14 cellular contexts compared by ENCODE assay signal in the genomic region with DNA sequence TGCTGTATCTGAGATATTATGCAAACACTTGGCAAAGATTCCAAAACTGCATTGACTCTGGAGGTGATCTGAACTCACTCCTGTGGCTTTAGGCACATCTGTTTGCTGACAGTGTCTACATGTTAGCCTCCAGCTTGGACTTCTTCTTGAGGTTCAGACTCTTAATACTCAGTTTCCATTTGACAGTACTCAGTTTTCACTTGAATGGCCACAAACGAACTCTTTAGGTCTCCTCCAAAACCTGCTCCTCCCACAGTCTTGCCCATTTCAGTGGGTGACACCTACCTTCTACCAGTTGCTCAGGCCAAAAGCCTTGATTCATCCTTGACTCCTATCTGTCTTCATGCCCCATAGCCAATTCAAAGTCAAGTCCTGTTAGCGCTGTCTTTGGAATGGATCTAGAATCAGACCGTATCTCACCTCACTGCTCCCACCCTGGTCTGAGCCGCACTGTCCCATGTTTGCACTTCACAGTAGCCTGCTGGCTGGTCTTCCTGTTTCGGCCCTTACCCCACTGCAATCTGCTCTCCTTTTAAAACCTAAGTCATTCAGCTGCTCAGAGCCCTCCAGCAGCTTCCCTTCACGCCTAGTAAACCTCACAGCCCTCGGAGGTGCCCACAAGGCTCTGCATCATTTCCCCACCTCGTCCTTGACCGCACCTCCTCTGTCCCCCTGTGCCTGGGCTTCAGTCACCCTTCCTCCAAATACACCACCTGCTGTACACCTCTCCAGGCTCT. TPM values are rescaled to one million over a fixed set of nuclear protein-coding genes. Genes with fewer than 3 reads are reported as not detected.
A peak's percentile ranks its signal among the peaks of the same experiment; 100 is the strongest.
DNase-seq lines count a peak whose midpoint lies in the region; ATAC-seq, FAIRE-seq and TF ChIP-seq lines count a peak whose summit lies in the region.
"Had no signal": no experiment of that assay in that cellular context is flagged by ENCODE, and none has a peak within 500 bp of the region (broad histone marks: within the 10 kb centered on the region; RNA-seq: fewer than 3 reads in every experiment).

No MANE protein-coding gene starts in this region.

- peak; percentile 80 for ATAC-seq in GM21619 (IDR thresholded peaks at IDR 0.05; ENCODE audit: unreplicated experiment)
- no peak for ATAC-seq in T-helper 17 cell
- no peak for ATAC-seq in GM18861 (IDR thresholded peaks at IDR 0.05; ENCODE audit: unreplicated experiment)
- ATAC-seq: Panc1 had no signal

- POLR2A ChIA-PET in activated CD4-positive, alpha-beta T cell treated with anti-CD3 and anti-CD28 coated beads, Interleukin-2, amount 10 ng/mL, durations not matched to agents 7 days and 5 days (lab: Charles Lee), result no interaction called here

- H3K9me3 ChIP-seq in T-helper 17 cell (ENCODE audit: control insufficient read depth, low read length, poor library complexity, severe bottlenecking), result no peaks in the 10 kb centered on the region

- H3K9me3 Mint-ChIP-seq in activated CD4-positive, alpha-beta T cell treated with anti-CD3 and anti-CD28 coated beads, Interleukin-2, amount 10 ng/mL, durations not matched to agents 7 days and 5 days, result no peaks in the 10 kb centered on the region
- H3K9me3 Mint-ChIP-seq in osteocyte (ENCODE audit: unreplicated experiment), result no peaks in the 10 kb centered on the region

- H3K27me3 Mint-ChIP-seq in activated CD4-positive, alpha-beta T cell treated with anti-CD3 and anti-CD28 coated beads, Interleukin-2, amount 10 ng/mL, durations not matched to agents 7 days and 5 days, result no peaks in the 10 kb centered on the region
- H3K27me3 Mint-ChIP-seq in T-helper 17 cell (no peaks in the 10 kb centered on the region), osteocyte (ENCODE audit: unreplicated experiment) (no peaks in the 10 kb centered on the region)

- CTCF ChIA-PET in activated CD4-positive, alpha-beta T cell treated with anti-CD3 and anti-CD28 coated beads, Interleukin-2, amount 10 ng/mL, durations not matched to agents 7 days and 5 days (lab: Charles Lee), result interaction anchor here (0.6 to 6.7 kb wide), 3 partner anchors 10 to 236 kb away, joined by 3 to 45 read pairs (median 4); a partner anchor contains a TSS

- H3K4me3 Mint-ChIP-seq in activated CD4-positive, alpha-beta T cell treated with anti-CD3 and anti-CD28 coated beads, Interleukin-2, amount 10 ng/mL, durations not matched to agents 7 days and 5 days, result no peak overlapping the region
- no peak overlapping the region for H3K4me3 Mint-ChIP-seq in T-helper 17 cell
- H3K4me3 Mint-ChIP-seq in osteocyte (ENCODE audit: unreplicated experiment), result no peak overlapping the region

- H3K4me1 Mint-ChIP-seq in activated CD4-positive, alpha-beta T cell treated with anti-CD3 and anti-CD28 coated beads, Interleukin-2, amount 10 ng/mL, durations not matched to agents 7 days and 5 days, result peaks cover 66% of the 10 kb centered on the region
- H3K4me1 Mint-ChIP-seq in T-helper 17 cell (peaks cover 34% of the 10 kb centered on the region), osteocyte (ENCODE audit: unreplicated experiment) (no peaks in the 10 kb centered on the region)

- DNase-seq in activated CD4-positive, alpha-beta T cell treated with anti-CD3 and anti-CD28 coated beads, Interleukin-2, amount 10 ng/mL, durations not matched to agents 7 days and 5 days, result no peak
- no peak for DNase-seq in activated CD4-positive, alpha-beta T cell treated with anti-CD3 and anti-CD28 coated beads for 48 hours
- DNase-seq in T-helper 17 cell (no peak), osteocyte (ENCODE audit: extremely low spot score, unreplicated experiment) (no peak), D721Med (ENCODE audit: insufficient read length, low spot score) (no peak), NCI-H446 treated with DMSO at 0.1 percent for 48 hours (lab: John Stamatoyannopoulos, UW) (no peak)
- DNase-seq: effector memory CD4-positive, alpha-beta T cell; NCI-H1930 had no signal

- H3K27ac Mint-ChIP-seq in activated CD4-positive, alpha-beta T cell treated with anti-CD3 and anti-CD28 coated beads, Interleukin-2, amount 10 ng/mL, durations not matched to agents 7 days and 5 days, result peak overlapping the region; percentile 39
- H3K27ac Mint-ChIP-seq in T-helper 17 cell, result peak overlapping the region; percentile 96
- H3K27ac Mint-ChIP-seq in osteocyte (ENCODE audit: unreplicated experiment), result peak overlapping the region; percentile 16

- TF ChIP-seq CTCF in osteocyte (IDR thresholded peaks at IDR 0.05) (no peak), D721Med (IDR thresholded peaks at IDR 0.05; ENCODE audit: insufficient read depth, missing control alignments) (no peak)

- FAIRE-seq in D721Med (lab: Jason Lieb, UNC), result no peak
- FAIRE-seq: G401.6, H1, HTR-8/SVneo had no signal

- H3K36me3 Mint-ChIP-seq in activated CD4-positive, alpha-beta T cell treated with anti-CD3 and anti-CD28 coated beads, Interleukin-2, amount 10 ng/mL, durations not matched to agents 7 days and 5 days (ENCODE audit: low read depth), result peaks cover 89% of the 10 kb centered on the region
- peaks cover 28% of the 10 kb centered on the region for H3K36me3 Mint-ChIP-seq in T-helper 17 cell (ENCODE audit: low read depth)
- H3K36me3 Mint-ChIP-seq in osteocyte (ENCODE audit: unreplicated experiment), result peaks cover 77% of the 10 kb centered on the region

RNA-seq across cellular contexts. Expression of a gene that starts 10.5 kb away (rescaled TPM):
- total RNA-seq in activated CD4-positive, alpha-beta T cell treated with anti-CD3 and anti-CD28 coated beads, Interleukin-2, amount 10 ng/mL, durations not matched to agents 7 days and 5 days, result 10 to 100 TPM; 52.6 to 55.4 TPM
- 100 to 1,000 TPM in 1 of 2 donors, 10 to 100 TPM in 1; 87.3 to 115 TPM for total RNA-seq in T-helper 17 cell
- total RNA-seq in osteocyte, result 20.9 and 23.4 TPM in 2 replicates

RNA-seq across cellular contexts. Expression of a gene that starts 45.6 kb away (rescaled TPM):
- not detected for total RNA-seq in activated CD4-positive, alpha-beta T cell treated with anti-CD3 and anti-CD28 coated beads, Interleukin-2, amount 10 ng/mL, durations not matched to agents 7 days and 5 days
- total RNA-seq in T-helper 17 cell (under 1 TPM; 0.10 to 0.25 TPM), osteocyte (not detected in 2 replicates)
- total RNA-seq: H1 had no signal

Comparison
In these comparisons a context has a peak if more than half of its experiments do, and no peak if none do; other contexts are left out.
1. H3K27ac Mint-ChIP-seq: peak in every context shown above with its lines; median percentile 96 in T-helper 17 cell; 39 in activated CD4-positive, alpha-beta T cell treated with anti-CD3 and anti-CD28 coated beads, Interleukin-2, amount 10 ng/mL, durations not matched to agents 7 days and 5 days; 16 in osteocyte.